Comparison of ENCODE assay signal across 1 cellular context in the genomic region with DNA sequence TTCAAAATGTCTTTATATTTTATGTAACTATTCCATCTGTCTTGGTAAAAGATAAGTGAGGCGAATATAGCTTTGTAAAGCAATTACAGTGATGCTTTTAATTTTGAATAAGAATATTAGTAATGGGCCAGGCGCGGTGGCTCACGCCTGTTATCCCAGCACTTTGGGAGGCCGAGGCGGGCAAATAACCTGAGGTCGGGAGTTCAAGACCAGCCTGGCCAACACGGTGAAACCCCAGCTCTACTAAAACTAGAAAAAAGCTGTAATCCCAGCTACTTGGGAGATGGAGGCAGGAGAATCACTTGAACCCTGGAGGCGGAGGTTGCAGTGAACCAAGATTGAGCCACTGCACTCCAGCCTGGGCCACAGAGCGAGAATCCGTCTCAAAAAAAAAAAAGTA.
TF ChIP-seq lines count a peak whose summit lies in the region.

No MANE protein-coding gene starts in this region.

TF ChIP-seq in HepG2, 621 proteins besides CTCF, POLR2A, EP300 and RAD21:
- TF ChIP-seq ZBTB38 (CRISPR knock-in tag; IDR thresholded peaks at IDR 0.05), result peak; percentile 66
